35 cellular contexts compared by ENCODE assay signal in genomic region chr1:65494671-65495070, GRCh38.
"Had no signal": no experiment of that assay in that cellular context is flagged by ENCODE, and none has a peak within 500 bp of the region (broad histone marks: within the 10 kb centered on the region; RNA-seq: fewer than 3 reads in every experiment).

No MANE protein-coding gene starts in this region.

- H3K9me3 ChIP-seq: adrenal gland, body of pancreas, colonic mucosa, esophagus squamous epithelium, gastroesophageal sphincter had no signal

- H3K4me1 Mint-ChIP-seq: activated CD4-positive, alpha-beta T cell treated with anti-CD3 and anti-CD28 coated beads for 36 hours; activated CD4-positive, alpha-beta T cell treated with anti-CD3 and anti-CD28 coated beads, Interleukin-2, amount 10 ng/mL, durations not matched to agents 24 days and 14 days; activated CD8-positive, alpha-beta memory T cell treated with anti-CD3 and anti-CD28 coated beads, Interleukin-2, amount 10 ng/mL, durations not matched to agents 7 days and 5 days; activated naive CD4-positive, alpha-beta T cell treated with anti-CD3 and anti-CD28 coated beads, Interleukin-2, amount 50 U/mL, for 24 hours; activated naive CD8-positive, alpha-beta T cell treated with anti-CD3 and anti-CD28 coated beads for 36 hours; activated naive CD8-positive, alpha-beta T cell treated with anti-CD3 and anti-CD28 coated beads, Interleukin-2, amount 50 U/mL, for 24 hours; T-helper 17 cell had no signal

- H3K27ac Mint-ChIP-seq: activated CD4-positive, alpha-beta memory T cell treated with anti-CD3 and anti-CD28 coated beads for 36 hours; activated CD4-positive, alpha-beta T cell treated with anti-CD3 and anti-CD28 coated beads for 36 hours; activated CD4-positive, alpha-beta T cell treated with anti-CD3 and anti-CD28 coated beads, Interleukin-2, amount 10 ng/mL, durations not matched to agents 24 days and 14 days; activated CD8-positive, alpha-beta memory T cell treated with anti-CD3 and anti-CD28 coated beads, Interleukin-2, amount 10 ng/mL, durations not matched to agents 7 days and 5 days; activated CD8-positive, alpha-beta T cell treated with anti-CD3 and anti-CD28 coated beads, Interleukin-2, amount 10 ng/mL, durations not matched to agents 7 days and 5 days; activated naive CD4-positive, alpha-beta T cell treated with anti-CD3 and anti-CD28 coated beads for 36 hours; activated naive CD4-positive, alpha-beta T cell treated with anti-CD3 and anti-CD28 coated beads, Interleukin-2, amount 50 U/mL, for 24 hours; activated naive CD8-positive, alpha-beta T cell treated with anti-CD3 and anti-CD28 coated beads for 36 hours; activated naive CD8-positive, alpha-beta T cell treated with anti-CD3 and anti-CD28 coated beads, Interleukin-2, amount 50 U/mL, for 24 hours; activated T-helper 1 cell treated with anti-CD3 and anti-CD28 coated beads, Interleukin-12 subunit alpha, Interleukin-12 subunit beta, Interleukin-2, Interleukin-4 antibody, amounts not matched to agents 30 ng/mL and 10 ng/mL and 1 ng/mL, durations not matched to agents 14 hours and 24 hours and 36 hours; activated T-helper 2 cell treated with anti-CD3 and anti-CD28 coated beads, Interferon-gamma antibody, Interleukin-2, Interleukin-4, amounts not matched to agents 10 μg/mL and 5 μg/mL and 100 μg/mL, durations not matched to agents 14 hours and 24 hours and 36 hours; T-helper 17 cell; T-helper 2 cell treated with Interferon-gamma antibody and Interleukin-4, amounts not matched to agents 5 μg/mL and 100 μg/mL, for 36 hours had no signal

- ATAC-seq: activated CD4-positive, alpha-beta T cell treated with anti-CD3 and anti-CD28 coated beads for 36 hours; activated CD8-positive, alpha-beta memory T cell treated with anti-CD3 and anti-CD28 coated beads, Interleukin-2, amount 10 ng/mL, durations not matched to agents 7 days and 5 days; activated CD8-positive, alpha-beta T cell treated with anti-CD3 and anti-CD28 coated beads, Interleukin-2, amount 10 ng/mL, durations not matched to agents 7 days and 5 days; activated naive CD8-positive, alpha-beta T cell treated with anti-CD3 and anti-CD28 coated beads, Interleukin-2, amount 50 U/mL, for 24 hours; T-helper 17 cell had no signal

- H3K9me3 Mint-ChIP-seq: activated CD4-positive, alpha-beta memory T cell treated with anti-CD3 and anti-CD28 coated beads for 36 hours; activated CD4-positive, alpha-beta T cell treated with anti-CD3 and anti-CD28 coated beads, Interleukin-2, amount 10 ng/mL, durations not matched to agents 24 days and 14 days; activated naive CD4-positive, alpha-beta T cell treated with anti-CD3 and anti-CD28 coated beads for 36 hours; activated naive CD8-positive, alpha-beta T cell treated with anti-CD3 and anti-CD28 coated beads for 36 hours; activated naive CD8-positive, alpha-beta T cell treated with anti-CD3 and anti-CD28 coated beads, Interleukin-2, amount 50 U/mL, for 24 hours; activated T-helper 1 cell treated with anti-CD3 and anti-CD28 coated beads, Interleukin-12 subunit alpha, Interleukin-12 subunit beta, Interleukin-2, Interleukin-4 antibody, amounts not matched to agents 30 ng/mL and 10 ng/mL and 1 ng/mL, durations not matched to agents 14 hours and 24 hours and 36 hours; activated T-helper 2 cell treated with anti-CD3 and anti-CD28 coated beads, Interferon-gamma antibody, Interleukin-2, Interleukin-4, amounts not matched to agents 10 μg/mL and 5 μg/mL and 100 μg/mL, durations not matched to agents 14 hours and 24 hours and 36 hours; T-helper 2 cell treated with Interferon-gamma antibody and Interleukin-4, amounts not matched to agents 5 μg/mL and 100 μg/mL, for 36 hours had no signal

- DNase-seq: activated CD4-positive, alpha-beta memory T cell treated with anti-CD3 and anti-CD28 coated beads for 36 hours; activated CD4-positive, alpha-beta T cell treated with anti-CD3 and anti-CD28 coated beads for 36 hours; activated CD4-positive, alpha-beta T cell treated with anti-CD3 and anti-CD28 coated beads, Interleukin-2, amount 10 ng/mL, durations not matched to agents 24 days and 14 days; activated CD4-positive, CD25-positive, alpha-beta regulatory T cell; activated CD4-positive, CD25-positive, alpha-beta regulatory T cell treated with anti-CD3 and anti-CD28 coated beads, Interleukin-2, amount 50 U/mL, for 72 hours; activated CD8-positive, alpha-beta memory T cell treated with anti-CD3 and anti-CD28 coated beads, Interleukin-2, amount 10 ng/mL, durations not matched to agents 7 days and 5 days; activated CD8-positive, alpha-beta memory T cell treated with anti-CD3 and anti-CD28 coated beads, Interleukin-2, amount 50 U/mL, for 4 hours; activated CD8-positive, alpha-beta T cell treated with anti-CD3 and anti-CD28 coated beads, Interleukin-2, amount 10 ng/mL, durations not matched to agents 7 days and 5 days; activated effector memory CD4-positive, alpha-beta T cell treated with anti-CD3 and anti-CD28 coated beads, Interleukin-2, amount 50 U/mL, for 16 hours; activated naive CD4-positive, alpha-beta T cell treated with anti-CD3 and anti-CD28 coated beads for 36 hours; activated naive CD8-positive, alpha-beta T cell treated with anti-CD3 and anti-CD28 coated beads for 36 hours; activated naive CD8-positive, alpha-beta T cell treated with anti-CD3 and anti-CD28 coated beads, Interleukin-2, amount 50 U/mL, for 24 hours; activated T-cell treated with anti-CD3 and anti-CD28 coated beads, Interleukin-2, amount 50 U/mL, for 1 hour; activated T-cell treated with anti-CD3 and anti-CD28 coated beads, Interleukin-2, amount 50 U/mL, for 48 hours; adrenal gland; amygdala; aorta; body of pancreas; central memory CD4-positive, alpha-beta T cell; cerebellar nuclear complex; colonic mucosa; effector CD8-positive, alpha-beta T cell; esophagus squamous epithelium; foreskin melanocyte; head of caudate nucleus; T-helper 1 cell; T-helper 17 cell; T1000 had no signal

- H3K27me3 ChIP-seq: adrenal gland, body of pancreas, cardiac muscle cell, colonic mucosa, esophagus squamous epithelium, gastroesophageal sphincter had no signal

- H3K27ac ChIP-seq: adrenal gland, body of pancreas, cardiac muscle cell, colonic mucosa, epithelial cell of prostate had no signal

- H3K27me3 Mint-ChIP-seq: activated CD4-positive, alpha-beta T cell treated with anti-CD3 and anti-CD28 coated beads for 36 hours; activated CD8-positive, alpha-beta memory T cell treated with anti-CD3 and anti-CD28 coated beads, Interleukin-2, amount 10 ng/mL, durations not matched to agents 7 days and 5 days; activated naive CD8-positive, alpha-beta T cell treated with anti-CD3 and anti-CD28 coated beads for 36 hours; activated naive CD8-positive, alpha-beta T cell treated with anti-CD3 and anti-CD28 coated beads, Interleukin-2, amount 50 U/mL, for 24 hours; T-helper 17 cell had no signal

- H3K36me3 Mint-ChIP-seq: activated CD4-positive, alpha-beta memory T cell treated with anti-CD3 and anti-CD28 coated beads for 36 hours; activated CD8-positive, alpha-beta memory T cell treated with anti-CD3 and anti-CD28 coated beads, Interleukin-2, amount 10 ng/mL, durations not matched to agents 7 days and 5 days; activated naive CD8-positive, alpha-beta T cell treated with anti-CD3 and anti-CD28 coated beads for 36 hours had no signal

- H3K4me3 Mint-ChIP-seq: activated CD4-positive, alpha-beta memory T cell treated with anti-CD3 and anti-CD28 coated beads for 36 hours; activated CD4-positive, alpha-beta T cell treated with anti-CD3 and anti-CD28 coated beads for 36 hours; activated CD4-positive, alpha-beta T cell treated with anti-CD3 and anti-CD28 coated beads, Interleukin-2, amount 10 ng/mL, durations not matched to agents 24 days and 14 days; activated CD8-positive, alpha-beta memory T cell treated with anti-CD3 and anti-CD28 coated beads, Interleukin-2, amount 10 ng/mL, durations not matched to agents 7 days and 5 days; activated CD8-positive, alpha-beta T cell treated with anti-CD3 and anti-CD28 coated beads, Interleukin-2, amount 10 ng/mL, durations not matched to agents 7 days and 5 days; activated naive CD4-positive, alpha-beta T cell treated with anti-CD3 and anti-CD28 coated beads for 36 hours; activated naive CD4-positive, alpha-beta T cell treated with anti-CD3 and anti-CD28 coated beads, Interleukin-2, amount 50 U/mL, for 24 hours; activated naive CD8-positive, alpha-beta T cell treated with anti-CD3 and anti-CD28 coated beads for 36 hours; activated naive CD8-positive, alpha-beta T cell treated with anti-CD3 and anti-CD28 coated beads, Interleukin-2, amount 50 U/mL, for 24 hours; activated T-helper 1 cell treated with anti-CD3 and anti-CD28 coated beads, Interleukin-12 subunit alpha, Interleukin-12 subunit beta, Interleukin-2, Interleukin-4 antibody, amounts not matched to agents 30 ng/mL and 10 ng/mL and 1 ng/mL, durations not matched to agents 14 hours and 24 hours and 36 hours; T-helper 17 cell; T-helper 2 cell treated with Interferon-gamma antibody and Interleukin-4, amounts not matched to agents 5 μg/mL and 100 μg/mL, for 36 hours had no signal
